Comparison of ENCODE assay signal across 12 cellular contexts in genomic region chr15:64501396-64501716, GRCh38. TPM values are rescaled to one million over a fixed set of nuclear protein-coding genes. Genes with fewer than 3 reads are reported as not detected.
DNase-seq lines count a peak whose midpoint lies in the region; TF ChIP-seq lines count a peak whose summit lies in the region.
"Had no signal": no experiment of that assay in that cellular context is flagged by ENCODE, and none has a peak within 500 bp of the region (broad histone marks: within the 10 kb centered on the region; RNA-seq: fewer than 3 reads in every experiment).

No MANE protein-coding gene starts in this region.

- H3K36me3 ChIP-seq in CD8-positive, alpha-beta memory T cell (ENCODE audit: insufficient read depth, low read length), result peaks cover 16% of the 10 kb centered on the region
- H3K36me3 ChIP-seq in esophagus muscularis mucosa, result peaks cover 9 to 29% (median 16%) of the 10 kb centered on the region in 4 donors
- H3K36me3 ChIP-seq in A673 (ENCODE audit: insufficient read depth, low read length, poor library complexity, severe bottlenecking), result peaks cover 13% of the 10 kb centered on the region

- H3K27ac Mint-ChIP-seq in CD8-positive, alpha-beta memory T cell, result peak overlapping the region in 7 of 8 donors; percentile 44 to 88 (median 79)

- H3K9me3 Mint-ChIP-seq in CD8-positive, alpha-beta memory T cell, result no peaks in the 10 kb centered on the region

- peaks cover 55% of the 10 kb centered on the region for H3K4me1 ChIP-seq in CD8-positive, alpha-beta memory T cell (ENCODE audit: insufficient read depth, low read length)
- H3K4me1 ChIP-seq in esophagus muscularis mucosa (peaks cover 29 to 83% (median 61%) of the 10 kb centered on the region in 4 donors), A673 (ENCODE audit: insufficient read depth, low read length, poor library complexity, severe bottlenecking) (peaks cover 18% of the 10 kb centered on the region)

- intact Hi-C loops in esophagus muscularis mucosa (cut with DNase I) (no loop called here), A673 (cut with micrococcal nuclease; ENCODE audit: unreplicated experiment) (no loop called here)

- no peaks in the 10 kb centered on the region for H3K27me3 ChIP-seq in CD8-positive, alpha-beta memory T cell (ENCODE audit: insufficient read depth, low read length, poor library complexity, severe bottlenecking)
- no peaks in the 10 kb centered on the region for H3K27me3 ChIP-seq in esophagus muscularis mucosa
- H3K27me3 ChIP-seq in A673 (replicated peaks; ENCODE audit: insufficient read depth, low read depth, low read length, poor library complexity), result no peaks in the 10 kb centered on the region
- H3K27me3 ChIP-seq: right lobe of liver, suprapubic skin had no signal

- H3K27me3 Mint-ChIP-seq in CD8-positive, alpha-beta memory T cell, result peaks cover 0 to 1% of the 10 kb centered on the region in 2 donors

- TF ChIP-seq CTCF in esophagus muscularis mucosa (IDR thresholded peaks at IDR 0.05) (no peak), A673 (conservative IDR thresholded peaks at IDR 0.05; ENCODE audit: low read depth, low read length) (no peak)

- no peak for TF ChIP-seq POLR2A in esophagus muscularis mucosa (IDR thresholded peaks at IDR 0.05; ENCODE audit: low read depth)

- H3K4me3 ChIP-seq in CD8-positive, alpha-beta memory T cell (ENCODE audit: low read length), result no peak overlapping the region
- H3K4me3 ChIP-seq in esophagus muscularis mucosa (no peak overlapping the region), A673 (ENCODE audit: low read depth, low read length, poor library complexity, severe bottlenecking) (no peak overlapping the region)
- H3K4me3 ChIP-seq: right lobe of liver, suprapubic skin had no signal

- CTCF ChIA-PET in CD8-positive, alpha-beta memory T cell (lab: Charles Lee), result interaction anchor here (1.2 to 1.6 kb wide), 4 partner anchors 12 to 606 kb away, joined by 3 to 5 read pairs (median 4); no protein-coding TSS in a partner anchor
- CTCF ChIA-PET in HEK293T (lab: Yijun Ruan, JAX), result no interaction called here
- CTCF ChIA-PET in A673 (lab: Charles Lee), result no interaction called here

- POLR2A ChIA-PET in CD8-positive, alpha-beta memory T cell (lab: Charles Lee), result interaction anchor here (0.5 to 0.6 kb wide), 2 partner anchors 17 to 929 kb away, joined by 4 read pairs; no protein-coding TSS in a partner anchor
- POLR2A ChIA-PET in HEK293T (lab: Yijun Ruan, JAX) (no interaction called here), A673 (lab: Charles Lee; ENCODE audit: low non-redundant PET) (no interaction called here)

- H3K4me3 Mint-ChIP-seq in CD8-positive, alpha-beta memory T cell, result no peak overlapping the region

- DNase-seq in Ammon's horn (ENCODE audit: low spot score) (peak; percentile 11), NCI-H524 treated with DMSO at 0.1 percent for 48 hours (lab: John Stamatoyannopoulos, UW) (peak; percentile 100), esophagus muscularis mucosa (ENCODE audit: extremely low spot score) (no peak), HEK293T (ENCODE audit: extremely low spot score) (no peak), NCI-H187 treated with DMSO at 0.1 percent for 48 hours (lab: John Stamatoyannopoulos, UW) (no peak), A673 (ENCODE audit: low spot score) (no peak)
- DNase-seq in CD8-positive, alpha-beta memory T cell, result no peak
- DNase-seq in activated naive CD4-positive, alpha-beta T cell treated with anti-CD3 and anti-CD28 coated beads, Interleukin-2, amount 50 U/mL, for 16 hours, result no peak
- DNase-seq: NCI-H774, right lobe of liver, SHP77 treated with DMSO at 0.1 percent for 48 hours had no signal

- WGBS in esophagus muscularis mucosa, result 33% methylated on average over 1 of the region's 1 CpG

- BruUV-seq in A673 (replicated peaks; lab: Mats Ljungman, UMichigan), result no TSS peak

- peaks cover 0 to 53% (median 13%) of the 10 kb centered on the region in 3 donors for H3K36me3 Mint-ChIP-seq in CD8-positive, alpha-beta memory T cell

- H3K9me3 ChIP-seq in CD8-positive, alpha-beta memory T cell (ENCODE audit: low read length), result no peaks in the 10 kb centered on the region
- no peaks in the 10 kb centered on the region for H3K9me3 ChIP-seq in esophagus muscularis mucosa
- H3K9me3 ChIP-seq in A673 (ENCODE audit: low read depth, low read length, poor library complexity, severe bottlenecking), result no peaks in the 10 kb centered on the region
- H3K9me3 ChIP-seq: right lobe of liver, suprapubic skin had no signal

- peaks cover 67 to 86% (median 74%) of the 10 kb centered on the region in 3 donors for H3K4me1 Mint-ChIP-seq in CD8-positive, alpha-beta memory T cell

- no peak for TF ChIP-seq EP300 in esophagus muscularis mucosa (IDR thresholded peaks at IDR 0.05)

- no peak overlapping the region for H3K27ac ChIP-seq in CD8-positive, alpha-beta memory T cell (ENCODE audit: low read depth, low read length)
- peak overlapping the region; percentile 25 to 75 (median 68) for H3K27ac ChIP-seq in esophagus muscularis mucosa (replicated peaks in 1 of 4)
- H3K27ac ChIP-seq in A673 (ENCODE audit: low read depth, low read length, poor library complexity, severe bottlenecking), result no peak overlapping the region
- H3K27ac ChIP-seq: right lobe of liver, suprapubic skin had no signal

TF ChIP-seq in HEK293T, 16 proteins besides CTCF, POLR2A, EP300 and RAD21:
- TF ChIP-seq ARNT (IDR thresholded peaks at IDR 0.05) (no peak), HDGF (IDR thresholded peaks at IDR 0.05; ENCODE audit: borderline replicate concordance) (no peak), L3MBTL2 (conservative IDR thresholded peaks at IDR 0.05) (no peak), NFRKB (IDR thresholded peaks at IDR 0.05) (no peak)
TF ChIP-seq in HEK293T: peak in this region for 0.

RNA-seq across cellular contexts. Expression of gene ZNF609, which starts 41.0 kb away (rescaled TPM):
- total RNA-seq in CD8-positive, alpha-beta memory T cell, result 10 to 100 TPM; 38.0 to 38.9 TPM
- polyA plus RNA-seq in CD8-positive, alpha-beta memory T cell, result 10.7 TPM
- total RNA-seq in esophagus muscularis mucosa (10 to 100 TPM; 38.3 to 53.7 (median 45.3) TPM), A673 (2021) (35.0 and 47.4 TPM in 2 replicates)

Comparison
In these comparisons a context has a peak if more than half of its experiments do, and no peak if none do; other contexts are left out.
1. DNase-seq: peak in Ammon's horn (single experiment) and NCI-H524 treated with DMSO at 0.1 percent for 48 hours (single experiment); none in CD8-positive, alpha-beta memory T cell (0 of 5), esophagus muscularis mucosa (single experiment), HEK293T (single experiment), activated naive CD4-positive, alpha-beta T cell treated with anti-CD3 and anti-CD28 coated beads, Interleukin-2, amount 50 U/mL, for 16 hours (single experiment), NCI-H187 treated with DMSO at 0.1 percent for 48 hours (single experiment) and A673 (single experiment).
2. H3K27ac ChIP-seq: peak in esophagus muscularis mucosa (4 of 4); none in CD8-positive, alpha-beta memory T cell (single experiment) and A673 (single experiment).